ENCODE assay signal across 8 cellular contexts in the genomic region with DNA sequence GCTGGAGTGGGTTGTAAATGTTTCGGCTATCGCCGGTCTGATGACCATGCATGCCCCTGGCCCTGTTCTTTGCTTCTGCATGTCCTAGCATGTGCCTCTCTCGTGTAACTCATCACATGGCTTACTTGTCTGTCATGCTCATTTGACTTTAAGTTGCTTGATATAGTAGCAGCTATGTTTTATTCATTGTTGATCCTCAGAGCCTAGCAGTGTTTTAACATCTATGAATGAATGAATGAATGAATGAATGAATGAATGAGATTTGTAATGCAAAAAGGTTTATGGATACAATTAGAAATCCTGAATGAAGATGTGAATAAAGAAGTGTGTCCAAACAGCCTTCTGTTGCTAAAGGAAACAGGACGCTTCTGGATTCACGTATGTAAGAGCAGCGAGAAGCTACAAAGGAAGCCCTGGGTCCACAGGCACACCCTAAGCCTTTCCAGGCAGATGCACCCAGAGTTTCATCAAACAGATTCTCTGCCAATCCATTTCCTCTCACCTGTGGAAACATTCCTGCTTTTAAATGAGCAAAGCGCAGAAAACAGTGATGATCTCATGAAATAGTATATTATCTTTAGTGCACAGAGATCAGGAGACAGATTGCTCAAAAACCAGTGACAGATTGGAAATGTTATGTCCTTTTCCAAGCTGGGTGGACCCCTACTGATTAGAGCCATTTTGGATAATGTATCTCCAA. TPM values are rescaled to one million over a fixed set of nuclear protein-coding genes. Genes with fewer than 3 reads are reported as not detected.
DNase-seq lines count a peak whose midpoint lies in the region; ATAC-seq, FAIRE-seq and TF ChIP-seq lines count a peak whose summit lies in the region.

No MANE protein-coding gene starts in this region.

- H3K4me2 ChIP-seq in GM12878 (ENCODE audit: control insufficient read depth, insufficient read depth) = no peak overlapping the region
- no peak overlapping the region for H3K4me2 ChIP-seq in mesenchymal stem cell (ENCODE audit: low read length, poor library complexity, severe bottlenecking)

- H4K8ac ChIP-seq in mesenchymal stem cell (ENCODE audit: low read length) = peak overlapping the region; percentile 24

- no peaks in the 10 kb centered on the region for H3K36me3 ChIP-seq in heart right ventricle
- no peaks in the 10 kb centered on the region for H3K36me3 ChIP-seq in GM12878 (ENCODE audit: control insufficient read depth in 2 of 2, insufficient read depth in 2 of 2, low read length in 1 of 2)
- no peaks in the 10 kb centered on the region for H3K36me3 ChIP-seq in mesenchymal stem cell (ENCODE audit: control insufficient read depth in 1 of 2, insufficient read depth in 2 of 2, low read depth in 1 of 2, low read length in 2 of 2)
- no peaks in the 10 kb centered on the region for H3K36me3 ChIP-seq in vagina

- H3K4me3 ChIP-seq in heart right ventricle (peak overlapping the region in 5 of 10 donors; percentile 59 to 66 (median 61)), GM12878 (no peak overlapping the region), mesenchymal stem cell (ENCODE audit: insufficient read depth in 1 of 2, low read depth in 1 of 2, low read length in 2 of 2) (peak overlapping the region in 1 of 2 experiments; percentile 67), vagina (peak overlapping the region in 1 of 2 donors; percentile 55)

- H3K27me3 ChIP-seq in heart right ventricle = no peaks in the 10 kb centered on the region
- peaks cover 2 to 12% of the 10 kb centered on the region in 2 experiments; a peak in 3 of 4 replicates for H3K27me3 ChIP-seq in GM12878 (replicated peaks in 1 of 2; ENCODE audit: control insufficient read depth in 2 of 2, insufficient read depth in 2 of 2, low read length in 1 of 2)
- no peaks in the 10 kb centered on the region for H3K27me3 ChIP-seq in mesenchymal stem cell (ENCODE audit: control insufficient read depth in 1 of 2, insufficient read depth in 1 of 2, low read length in 2 of 2)
- H3K27me3 ChIP-seq in vagina = no peaks in the 10 kb centered on the region

- no peaks in the 10 kb centered on the region for H3K79me2 ChIP-seq in GM12878 (ENCODE audit: control insufficient read depth, insufficient read depth, low read length)

- BruUV-seq in GM12878 (replicated peaks; lab: Mats Ljungman, UMichigan) = no TSS peak

- peak overlapping the region; percentile 73 to 89 for H3K18ac ChIP-seq in mesenchymal stem cell (ENCODE audit: low read depth in 1 of 2, low read length in 2 of 2)

- no peak overlapping the region for H3K14ac ChIP-seq in mesenchymal stem cell (ENCODE audit: low read length in 2 of 2)

- no peak for FAIRE-seq in GM12878 (lab: Jason Lieb, UNC)

- RAD21 ChIA-PET in GM12878 (lab: Charles Lee; ENCODE audit: unreplicated experiment) = interaction anchor here (1.4 kb wide), 1 partner anchor 112 kb away, joined by 5 read pairs; no protein-coding TSS in a partner anchor

- SMC1A ChIA-PET in GM12878 (lab: Charles Lee; ENCODE audit: uncharacterized antibody, unreplicated experiment) = interaction anchor here (0.6 to 1.8 kb wide), 2 partner anchors 73 to 112 kb away, joined by 3 to 5 read pairs; no protein-coding TSS in a partner anchor

- no peak for TF ChIP-seq POLR2A in GM12878 (IDR thresholded peaks at IDR 0.05; ENCODE audit: low read depth, low read length)
- no peak for TF ChIP-seq POLR2A in vagina (IDR thresholded peaks at IDR 0.05)

- H3K4ac ChIP-seq in mesenchymal stem cell (ENCODE audit: low read depth in 1 of 2, low read length in 2 of 2) = peak overlapping the region; percentile 89 to 94

- no peak overlapping the region for H2BK5ac ChIP-seq in mesenchymal stem cell (ENCODE audit: low read depth, low read length, poor library complexity, severe bottlenecking)

- H3K27ac ChIP-seq in heart right ventricle (peak overlapping the region; percentile 86 to 98 (median 96)), GM12878 (ENCODE audit: control insufficient read depth, insufficient read depth) (no peak overlapping the region), mesenchymal stem cell (ENCODE audit: low read length, poor library complexity, severe bottlenecking) (peak overlapping the region; percentile 16), vagina (peak overlapping the region; percentile 96)

- in situ Hi-C loops in GM12878 (cut with MboI) = no loop called here

- intact Hi-C loops in heart right ventricle (cut with DNase I) = loop anchor here (2.0 to 10.0 kb wide), 16 partner anchors 47 to 188 kb away; a partner anchor contains a TSS
- intact Hi-C loops in left cardiac atrium (cut with DNase I) = loop anchor here (2.0 to 10.0 kb wide), 5 partner anchors 95 to 185 kb away; a partner anchor contains a TSS
- intact Hi-C loops in GM12878 (cut with micrococcal nuclease; ENCODE audit: unreplicated experiment) = loop anchor here (2.0 to 5.0 kb wide), 2 partner anchors 72 to 111 kb away; no protein-coding TSS in a partner anchor
- intact Hi-C loops in vagina (cut with DNase I) = loop anchor here (2.0 to 10.0 kb wide), 3 partner anchors 97 to 185 kb away; a partner anchor contains a TSS

- H2BK12ac ChIP-seq in mesenchymal stem cell (ENCODE audit: low read length in 2 of 2) = peak overlapping the region; percentile 22 to 92

- TF ChIP-seq CTCF in heart right ventricle (IDR thresholded peaks at IDR 0.05) (no peak), GM12878 (IDR thresholded peaks at IDR 0.05 in 2 of 3, conservative IDR thresholded peaks at IDR 0.05 in 1 of 3; ENCODE audit: control insufficient read depth in 2 of 3, extremely low read depth in 1 of 3, insufficient read depth in 1 of 3, low read depth in 3 of 3, low read length in 3 of 3) (no peak), vagina (IDR thresholded peaks at IDR 0.05) (no peak), GM10266 (IDR thresholded peaks at IDR 0.05; ENCODE audit: control insufficient read depth, insufficient read depth, low read depth, missing control alignments) (no peak)

- peak overlapping the region; percentile 33 for H2AK5ac ChIP-seq in mesenchymal stem cell (ENCODE audit: low read length, severe bottlenecking)

- DNase-seq in heart right ventricle = no peak
- DNase-seq in left cardiac atrium = no peak
- no peak for DNase-seq in GM12878 (ENCODE audit: low read depth, low spot score)
- peak; percentile 20 for DNase-seq in mesenchymal stem cell
- DNase-seq in vagina (ENCODE audit: extremely low spot score in 2 of 2) = no peak
- no peak for DNase-seq in NOMO-1 (lab: John Stamatoyannopoulos, UW; ENCODE audit: unreplicated experiment in 2 of 2)
- DNase-seq in GM10266 (ENCODE audit: extremely low spot score) = no peak

- 70 to 71% methylated on average over 8 of the region's 8 CpGs for WGBS in heart right ventricle, 2 donors
- WGBS in GM12878 (ENCODE audit: insufficient coverage, insufficient replicate concordance, low lambda C conversion rate, missing lambda C conversion rate) = 87% methylated on average over 8 of the region's 8 CpGs
- WGBS in mesenchymal stem cell = 86% methylated on average over 8 of the region's 8 CpGs

- no peak overlapping the region for H2AFZ ChIP-seq in GM12878 (ENCODE audit: control insufficient read depth, low read depth, low read length)
- no peak overlapping the region for H2AFZ ChIP-seq in mesenchymal stem cell (ENCODE audit: low read depth, low read length)

- no peak overlapping the region for H3K9ac ChIP-seq in GM12878 (ENCODE audit: control insufficient read depth, insufficient read depth, low read length)
- peak overlapping the region; percentile 97 for H3K9ac ChIP-seq in mesenchymal stem cell (ENCODE audit: low read length)

- H2BK15ac ChIP-seq in mesenchymal stem cell (ENCODE audit: low read depth, poor library complexity, severe bottlenecking) = peak overlapping the region; percentile 17

- peak overlapping the region; percentile 29 for H2BK120ac ChIP-seq in mesenchymal stem cell (ENCODE audit: low read depth, low read length)

- CTCF ChIA-PET in GM12878 (lab: Yijun Ruan, JAX) = interaction anchor here (1.3 to 2.7 kb wide), 4 partner anchors 10 to 311 kb away, joined by 3 to 7 read pairs (median 4); no protein-coding TSS in a partner anchor

- no peaks in the 10 kb centered on the region for H3K9me3 ChIP-seq in heart right ventricle
- H3K9me3 ChIP-seq in GM12878 (replicated peaks; ENCODE audit: control insufficient read depth, insufficient read depth, low read length) = no peaks in the 10 kb centered on the region
- H3K9me3 ChIP-seq in mesenchymal stem cell (ENCODE audit: control insufficient read depth, low read length) = no peaks in the 10 kb centered on the region
- no peaks in the 10 kb centered on the region for H3K9me3 ChIP-seq in vagina

- POLR2A ChIA-PET in GM12878 (lab: Charles Lee) = no interaction called here

- no peak overlapping the region for H3K23ac ChIP-seq in mesenchymal stem cell (ENCODE audit: low read length in 2 of 2)

- H3K79me1 ChIP-seq in mesenchymal stem cell (replicated peaks; ENCODE audit: low read length, poor library complexity, severe bottlenecking) = no peaks in the 10 kb centered on the region

- peaks cover 10 to 69% (median 50%) of the 10 kb centered on the region in 9 donors for H3K4me1 ChIP-seq in heart right ventricle
- H3K4me1 ChIP-seq in GM12878 (ENCODE audit: control insufficient read depth, insufficient read depth, low read length) = peaks cover 14% of the 10 kb centered on the region; the same call in 1 of the 2 replicates
- H3K4me1 ChIP-seq in mesenchymal stem cell (ENCODE audit: control insufficient read depth, insufficient read depth, low read depth, low read length) = peaks cover 16% of the 10 kb centered on the region
- peaks cover 70% of the 10 kb centered on the region for H3K4me1 ChIP-seq in vagina

- ATAC-seq in heart right ventricle (no peak), left cardiac atrium (no peak), GM12878 (no peak), GM21390 (IDR thresholded peaks at IDR 0.05; ENCODE audit: unreplicated experiment) (no peak)

- no peak for TF ChIP-seq EP300 in GM12878 (IDR thresholded peaks at IDR 0.05; ENCODE audit: borderline replicate concordance in 1 of 2, control insufficient read depth in 1 of 2, low read depth in 2 of 2, low read length in 2 of 2)

- peak overlapping the region; percentile 86 for H4K91ac ChIP-seq in mesenchymal stem cell (ENCODE audit: low read length)

- no peaks in the 10 kb centered on the region for H4K20me1 ChIP-seq in GM12878 (ENCODE audit: control insufficient read depth, insufficient read depth)

- no peak for TF ChIP-seq RAD21 in GM12878 (IDR thresholded peaks at IDR 0.05; ENCODE audit: insufficient read depth, low read depth, low read length)

RNA-seq across cellular contexts. Expression of a gene that starts 3.4 kb away (rescaled TPM):
- total RNA-seq in heart right ventricle = not detected
- not detected for polyA plus RNA-seq in heart right ventricle
- not detected for total RNA-seq in left cardiac atrium
- total RNA-seq in GM12878 (2013; cell fraction: nucleolus; rRNA removed) = not detected in 2 replicates
- total RNA-seq in GM12878 (2014; rRNA removed) = not detected in 2 replicates
- not detected in 2 replicates for total RNA-seq in GM12878 (2014; rRNA removed; fragmentation: Illumina TruSeq; extraction: Trizol)
- not detected in 2 replicates for total RNA-seq in GM12878 (2021)
- polyA plus RNA-seq in GM12878 (2011; ENCODE audit: low read depth) = not detected
- polyA plus RNA-seq in GM12878 (2011; rRNA removed) = not detected in 2 replicates
- polyA plus RNA-seq in GM12878 (2011; cell fraction: cytosol; rRNA removed) = not detected in 2 replicates
- not detected in 2 replicates for polyA plus RNA-seq in GM12878 (2011; cell fraction: nucleus; rRNA removed)
- not detected in 2 replicates for polyA plus RNA-seq in GM12878 (2012)
- not detected in 2 replicates for polyA plus RNA-seq in GM12878 (2014; fragmentation: Illumina TruSeq; extraction: Trizol)
- not detected for polyA plus RNA-seq in GM12878 (2014; fragmentation: Nextera tagmentation; extraction: Ambion mirVana)
- not detected in 2 replicates for polyA plus RNA-seq in GM12878 (2014; rRNA removed)
- not detected for polyA plus RNA-seq in GM12878 (2016; fragmentation: Nextera tagmentation; extraction: Ambion mirVana)
- polyA minus RNA-seq in GM12878 (2011; rRNA and poly(A)+ RNA removed) = not detected in 2 replicates
- polyA minus RNA-seq in GM12878 (2011; cell fraction: cytosol; rRNA and poly(A)+ RNA removed) = not detected in 2 replicates
- polyA minus RNA-seq in GM12878 (2011; cell fraction: nucleus; rRNA and poly(A)+ RNA removed) = not detected in 2 replicates
- 0.04 TPM for polyA plus RNA-seq in mesenchymal stem cell (2013, experiment 1 of 2)
- polyA plus RNA-seq in mesenchymal stem cell (2013, experiment 2 of 2) = not detected
- not detected for total RNA-seq in vagina

RNA-seq across cellular contexts. Expression of a gene that starts 55.9 kb away (rescaled TPM):
- 1 to 10 TPM; 1.4 to 3.6 (median 2.5) TPM for total RNA-seq in heart right ventricle
- polyA plus RNA-seq in heart right ventricle = 1 to 10 TPM in 1 of 2 donors, under 1 TPM in 1; 0.59 to 1.1 TPM
- 1 to 10 TPM; 3.7 to 3.8 TPM for total RNA-seq in left cardiac atrium
- 3.5 and 6.1 TPM in 2 replicates for total RNA-seq in GM12878 (2013; cell fraction: nucleolus; rRNA removed)
- 0.11 and 0.33 TPM in 2 replicates for total RNA-seq in GM12878 (2014; rRNA removed)
- total RNA-seq in GM12878 (2014; rRNA removed; fragmentation: Illumina TruSeq; extraction: Trizol) = 0.13 and 0.28 TPM in 2 replicates
- total RNA-seq in GM12878 (2021) = 0.29 and 0.36 TPM in 2 replicates
- polyA plus RNA-seq in GM12878 (2011; ENCODE audit: low read depth) = 0.45 TPM
- 2.4 and 2.8 TPM in 2 replicates for polyA plus RNA-seq in GM12878 (2011; rRNA removed)
- polyA plus RNA-seq in GM12878 (2011; cell fraction: cytosol; rRNA removed) = 1.9 and 2.1 TPM in 2 replicates
- 1.2 and 1.9 TPM in 2 replicates for polyA plus RNA-seq in GM12878 (2011; cell fraction: nucleus; rRNA removed)
- 0.65 and 1.00 TPM in 2 replicates for polyA plus RNA-seq in GM12878 (2012)
- polyA plus RNA-seq in GM12878 (2014; fragmentation: Illumina TruSeq; extraction: Trizol) = 0.21 and 0.27 TPM in 2 replicates
- under 1 TPM; 0.09 to 0.16 TPM for polyA plus RNA-seq in GM12878 (2014; fragmentation: Nextera tagmentation; extraction: Ambion mirVana)
- polyA plus RNA-seq in GM12878 (2014; rRNA removed) = 0.15 and 0.18 TPM in 2 replicates
- polyA plus RNA-seq in GM12878 (2016; fragmentation: Nextera tagmentation; extraction: Ambion mirVana) = under 1 TPM; 0.24 to 0.43 TPM
- polyA minus RNA-seq in GM12878 (2011; rRNA and poly(A)+ RNA removed) = 6.8 and 9.0 TPM in 2 replicates
- polyA minus RNA-seq in GM12878 (2011; cell fraction: cytosol; rRNA and poly(A)+ RNA removed) = 1.3 and 1.4 TPM in 2 replicates
- polyA minus RNA-seq in GM12878 (2011; cell fraction: nucleus; rRNA and poly(A)+ RNA removed) = 2.4 and 3.0 TPM in 2 replicates
- 2.3 TPM for polyA plus RNA-seq in mesenchymal stem cell (2013, experiment 1 of 2)
- 2.5 TPM for polyA plus RNA-seq in mesenchymal stem cell (2013, experiment 2 of 2)
- total RNA-seq in vagina = 11.0 TPM
